Comparison of ENCODE assay signal across 27 cellular contexts in genomic region chr20:50758469-50758868, GRCh38. TPM values are rescaled to one million over a fixed set of nuclear protein-coding genes. Genes with fewer than 3 reads are reported as not detected.
DNase-seq lines count a peak whose midpoint lies in the region; ATAC-seq and TF ChIP-seq lines count a peak whose summit lies in the region.
"Had no signal": no experiment of that assay in that cellular context is flagged by ENCODE, and none has a peak within 500 bp of the region (broad histone marks: within the 10 kb centered on the region; RNA-seq: fewer than 3 reads in every experiment).

No MANE protein-coding gene starts in this region.

- H3K79me2 ChIP-seq in PC-3 (ENCODE audit: low read length) = no peaks in the 10 kb centered on the region

- no peak overlapping the region for H3K9ac ChIP-seq in PC-3 (ENCODE audit: low read length)
- H3K9ac ChIP-seq: BLaER1 treated with 17β-estradiol and CSF1 and Interleukin-3, amounts not matched to agents 10 nM and 100 nM had no signal

- CTCF ChIA-PET in Caco-2 (lab: Charles Lee) (interaction anchor here (1.9 kb wide), 1 partner anchor 9 kb away, joined by 5 read pairs; no protein-coding TSS in a partner anchor), PC-3 (lab: Charles Lee) (no interaction called here)

- no peaks in the 10 kb centered on the region for H4K20me1 ChIP-seq in PC-3 (ENCODE audit: low read length)
- H4K20me1 ChIP-seq: BLaER1 treated with 17β-estradiol and CSF1 and Interleukin-3, amounts not matched to agents 10 nM and 100 nM had no signal

- H3K9me3 Mint-ChIP-seq in Caco-2 (ENCODE audit: unreplicated experiment) (no peaks in the 10 kb centered on the region), mesothelial cell of epicardium (no peaks in the 10 kb centered on the region)
- H3K9me3 Mint-ChIP-seq: activated T-cell treated with anti-CD3 and anti-CD28 coated beads, Interleukin-2, amount 50 U/mL, for 72 hours; immature natural killer cell; natural killer cell had no signal

- H3K36me3 ChIP-seq in Caco-2 (ENCODE audit: control insufficient read depth, insufficient read depth, low read length) (0 out of 2 replicates have a peak, but pooled peaks cover 1% of the 10 kb centered on the region), prostate gland (no peaks in the 10 kb centered on the region), PC-3 (ENCODE audit: low read depth, low read length) (no peaks in the 10 kb centered on the region)
- H3K36me3 ChIP-seq: BLaER1 treated with 17β-estradiol and CSF1 and Interleukin-3, amounts not matched to agents 10 nM and 100 nM; brain microvascular endothelial cell; left ventricle myocardium inferior had no signal

- TF ChIP-seq CTCF in Caco-2 (IDR thresholded peaks at IDR 0.05; ENCODE audit: insufficient read depth in 1 of 2, low read depth in 1 of 2, low read length in 1 of 2, severe bottlenecking in 1 of 2, unreplicated experiment in 1 of 2) (no peak), epithelial cell of esophagus (IDR thresholded peaks at IDR 0.05; ENCODE audit: insufficient read depth, low read depth, low read length, missing control alignments) (no peak), mesothelial cell of epicardium (IDR thresholded peaks at IDR 0.05; ENCODE audit: unreplicated experiment) (no peak), prostate gland (IDR thresholded peaks at IDR 0.05) (no peak), PC-3 (conservative IDR thresholded peaks at IDR 0.05; ENCODE audit: low read depth, low read length) (no peak)

- H3K4me2 ChIP-seq in PC-3 (ENCODE audit: low read length) = no peak overlapping the region
- H3K4me2 ChIP-seq: smooth muscle cell had no signal

- WGBS in prostate gland = 87% methylated on average over 5 of the region's 5 CpGs

- ATAC-seq in PC-3 = no peak
- ATAC-seq: activated T-cell treated with anti-CD3 and anti-CD28 coated beads, Interleukin-2, amount 50 U/mL, for 72 hours; esophagus mucosa; natural killer cell; Right ventricle myocardium inferior had no signal

- peak overlapping the region; percentile 100 for H3K27ac Mint-ChIP-seq in Caco-2 (ENCODE audit: unreplicated experiment)
- H3K27ac Mint-ChIP-seq in mesothelial cell of epicardium = peak overlapping the region; percentile 30
- H3K27ac Mint-ChIP-seq: activated T-cell treated with anti-CD3 and anti-CD28 coated beads, Interleukin-2, amount 50 U/mL, for 72 hours; immature natural killer cell; natural killer cell had no signal

- H3K36me3 Mint-ChIP-seq in Caco-2 (ENCODE audit: insufficient read depth, unreplicated experiment) (peaks cover 77% of the 10 kb centered on the region), mesothelial cell of epicardium (peaks cover 2% of the 10 kb centered on the region)
- H3K36me3 Mint-ChIP-seq: immature natural killer cell, natural killer cell had no signal

- H3K9me3 ChIP-seq in Caco-2 = no peaks in the 10 kb centered on the region
- H3K9me3 ChIP-seq in prostate gland = no peaks in the 10 kb centered on the region
- no peaks in the 10 kb centered on the region for H3K9me3 ChIP-seq in PC-3 (ENCODE audit: low read length)
- H3K9me3 ChIP-seq: BLaER1 treated with 17β-estradiol and CSF1 and Interleukin-3, amounts not matched to agents 10 nM and 100 nM; left ventricle myocardium inferior had no signal

- H3K9me2 ChIP-seq in PC-3 (replicated peaks; ENCODE audit: low read length) = no peaks in the 10 kb centered on the region

- no peak overlapping the region for H3K4me3 ChIP-seq in Caco-2 (ENCODE audit: low read depth, low read length)
- H3K4me3 ChIP-seq in epithelial cell of esophagus (ENCODE audit: low read length) = no peak overlapping the region
- H3K4me3 ChIP-seq in prostate gland = no peak overlapping the region
- no peak overlapping the region for H3K4me3 ChIP-seq in PC-3 (ENCODE audit: low read length)
- H3K4me3 ChIP-seq: BLaER1 treated with 17β-estradiol and CSF1 and Interleukin-3, amounts not matched to agents 10 nM and 100 nM; left ventricle myocardium inferior; smooth muscle cell had no signal

- H2AFZ ChIP-seq in PC-3 (ENCODE audit: low read length) = no peak overlapping the region

- POLR2A ChIA-PET in Caco-2 (lab: Charles Lee) = no interaction called here
- POLR2A ChIA-PET in PC-3 (lab: Charles Lee; ENCODE audit: unreplicated experiment) = no interaction called here

- TF ChIP-seq POLR2A in prostate gland (IDR thresholded peaks at IDR 0.05) = no peak

- H3K27me3 Mint-ChIP-seq in Caco-2 (ENCODE audit: insufficient read depth, unreplicated experiment) (no peaks in the 10 kb centered on the region), mesothelial cell of epicardium (ENCODE audit: low read depth) (no peaks in the 10 kb centered on the region)

- DNase-seq in Caco-2 (peak in 1 of 2 experiments; percentile 19), M059J (ENCODE audit: low read depth) (peak; percentile 81), epithelial cell of esophagus (ENCODE audit: low read depth) (peak; percentile 30), mesothelial cell of epicardium (ENCODE audit: low spot score in 2 of 2, unreplicated experiment in 2 of 2) (no peak), epidermal melanocyte (ENCODE audit: insufficient read length, low spot score) (no peak), prostate gland (ENCODE audit: low spot score) (no peak), T-helper 9 cell (no peak), PC-3 (no peak)
- DNase-seq: activated CD4-positive, alpha-beta T cell treated with anti-CD3 and anti-CD28 coated beads for 4 hours; activated naive CD4-positive, alpha-beta T cell treated with Interleukin-2 at 50 U/mL for 16 hours; activated T-cell treated with anti-CD3 and anti-CD28 coated beads, Interleukin-2, amount 50 U/mL, for 72 hours; brain microvascular endothelial cell; effector CD4-positive, alpha-beta T cell; hypothalamus; immature natural killer cell; KG1; left ventricle myocardium inferior; midbrain; natural killer cell; NCI-H146; retina; stimulated activated CD4-positive, alpha-beta T cell treated with anti-CD3 and anti-CD28 coated beads, Interleukin-2, amount 100 ng/mL, for 24 hours had no signal

- H3K4me3 Mint-ChIP-seq in Caco-2 (ENCODE audit: unreplicated experiment) (no peak overlapping the region), mesothelial cell of epicardium (no peak overlapping the region)
- H3K4me3 Mint-ChIP-seq: activated T-cell treated with anti-CD3 and anti-CD28 coated beads, Interleukin-2, amount 50 U/mL, for 72 hours; immature natural killer cell; natural killer cell had no signal

- H3K27me3 ChIP-seq in Caco-2 (replicated peaks; ENCODE audit: control insufficient read depth, insufficient read depth, low read length) = no peaks in the 10 kb centered on the region
- H3K27me3 ChIP-seq in prostate gland (replicated peaks; ENCODE audit: insufficient read depth) = no peaks in the 10 kb centered on the region
- H3K27me3 ChIP-seq in PC-3 (ENCODE audit: low read length) = no peaks in the 10 kb centered on the region
- H3K27me3 ChIP-seq: BLaER1 treated with 17β-estradiol and CSF1 and Interleukin-3, amounts not matched to agents 10 nM and 100 nM; brain microvascular endothelial cell had no signal

- no TSS peak for BruUV-seq in Caco-2 (replicated peaks; lab: Mats Ljungman, UMichigan)
- no TSS peak for BruUV-seq in PC-3 (replicated peaks; lab: Mats Ljungman, UMichigan)

- intact Hi-C loops in Caco-2 (cut with micrococcal nuclease; ENCODE audit: unreplicated experiment) = no loop called here
- intact Hi-C loops in prostate gland (cut with DNase I) = no loop called here
- intact Hi-C loops in PC-3 (cut with micrococcal nuclease) = no loop called here

- peaks cover 65% of the 10 kb centered on the region for H3K4me1 Mint-ChIP-seq in Caco-2 (ENCODE audit: low read depth, unreplicated experiment)
- H3K4me1 Mint-ChIP-seq in mesothelial cell of epicardium = peaks cover 23% of the 10 kb centered on the region
- H3K4me1 Mint-ChIP-seq: immature natural killer cell, natural killer cell had no signal

- no peak overlapping the region for H3K27ac ChIP-seq in prostate gland
- H3K27ac ChIP-seq in PC-3 (ENCODE audit: low read length) = no peak overlapping the region
- H3K27ac ChIP-seq: BLaER1 treated with 17β-estradiol and CSF1 and Interleukin-3, amounts not matched to agents 10 nM and 100 nM; brain microvascular endothelial cell; left ventricle myocardium inferior; VCaP had no signal

- H3F3A ChIP-seq in PC-3 (ENCODE audit: low read length, unreplicated experiment) = peaks cover 13% of the 10 kb centered on the region

- H3K4me1 ChIP-seq in Caco-2 = peaks cover 73% of the 10 kb centered on the region
- no peaks in the 10 kb centered on the region for H3K4me1 ChIP-seq in prostate gland (replicated peaks)
- peaks cover 26% of the 10 kb centered on the region for H3K4me1 ChIP-seq in PC-3 (ENCODE audit: insufficient read depth, low read length)

RNA-seq across cellular contexts. Expression of gene PARD6B, which starts 27.1 kb away (rescaled TPM):
- total RNA-seq in Caco-2 (2022) = 153 and 156 TPM in 2 replicates
- 9.4 and 16.6 TPM in 2 replicates for total RNA-seq in M059J (2014; rRNA removed; shearing (Covaris generic))
- 52.2 to 59.5 TPM (median 53.0 TPM) in 3 replicates for total RNA-seq in mesothelial cell of epicardium
- 10 to 100 TPM in 1 of 2 donors, 1 to 10 TPM in 1; 8.3 to 14.4 TPM for total RNA-seq in prostate gland
- 3.7 and 4.3 TPM in 2 replicates for total RNA-seq in PC-3 (2014; rRNA removed)

RNA-seq across cellular contexts. Expression of gene BCAS4, which starts 36.4 kb away (rescaled TPM):
- total RNA-seq in Caco-2 (2022) (23.1 and 29.9 TPM in 2 replicates), mesothelial cell of epicardium (12.9 to 15.9 TPM (median 15.2 TPM) in 3 replicates), prostate gland (10 to 100 TPM in 1 of 2 donors, 1 to 10 TPM in 1; 2.9 to 11.4 TPM), PC-3 (2014; rRNA removed) (49.9 and 56.9 TPM in 2 replicates)
- 15.4 and 16.2 TPM in 2 replicates for total RNA-seq in M059J (2014; rRNA removed; shearing (Covaris generic))

Comparison
In these comparisons a context has a peak if more than half of its experiments do, and no peak if none do; other contexts are left out.
1. DNase-seq: peak in M059J (single experiment) and epithelial cell of esophagus (single experiment); none in mesothelial cell of epicardium (0 of 2), epidermal melanocyte (single experiment), prostate gland (single experiment), T-helper 9 cell (single experiment) and PC-3 (single experiment).